ENCODE assay signal across 1 cellular context in the genomic region with DNA sequence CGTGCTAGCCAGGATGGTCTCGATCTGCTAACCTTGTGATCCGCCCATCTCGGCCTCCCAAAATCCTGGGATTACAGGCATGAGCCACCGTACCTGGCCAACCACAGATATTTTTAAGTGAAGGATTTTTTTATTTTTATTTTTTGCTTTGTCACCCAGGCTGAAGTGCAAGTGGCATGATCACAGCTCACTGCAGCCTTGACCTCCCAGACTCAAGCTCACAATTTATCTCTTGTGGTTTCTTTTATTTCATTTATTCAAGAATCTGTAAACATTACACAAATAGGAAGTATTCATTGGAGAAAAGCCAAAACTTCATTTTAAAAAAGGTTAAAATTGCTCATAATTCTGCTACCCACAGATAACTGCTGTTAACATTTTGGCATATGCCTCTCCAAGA.
TF ChIP-seq lines count a peak whose summit lies in the region.

No MANE protein-coding gene starts in this region.

TF ChIP-seq in A549, 52 proteins besides CTCF, POLR2A, EP300 and RAD21:
- TF ChIP-seq TFCP2L1 (CRISPR knock-in tag; IDR thresholded peaks at IDR 0.05) (no peak), JUNB (IDR thresholded peaks at IDR 0.05) (no peak), ZNF302 (CRISPR knock-in tag; IDR thresholded peaks at IDR 0.05) (no peak), TP53 (CRISPR knock-in tag; IDR thresholded peaks at IDR 0.05) (no peak), MYC (IDR thresholded peaks at IDR 0.05; ENCODE audit: borderline replicate concordance, low read length) (no peak), CEBPB (IDR thresholded peaks at IDR 0.05) (no peak), MAFK (IDR thresholded peaks at IDR 0.05; ENCODE audit: partially characterized antibody) (no peak), KDM1A (IDR thresholded peaks at IDR 0.05; ENCODE audit: low read depth) (no peak), FOSB (CRISPR knock-in tag; IDR thresholded peaks at IDR 0.05) (no peak), ZFP36 (IDR thresholded peaks at IDR 0.05; ENCODE audit: borderline replicate concordance, partially characterized antibody) (no peak), MAX (IDR thresholded peaks at IDR 0.05) (no peak)
